Comparison of ENCODE assay signal across 9 cellular contexts in genomic region chr22:36022162-36022561, GRCh38.
DNase-seq lines count a peak whose midpoint lies in the region; ATAC-seq and TF ChIP-seq lines count a peak whose summit lies in the region.
"Had no signal": no experiment of that assay in that cellular context is flagged by ENCODE, and none has a peak within 500 bp of the region (broad histone marks: within the 10 kb centered on the region; RNA-seq: fewer than 3 reads in every experiment).

No MANE protein-coding gene starts in this region.

- H3K9me3 ChIP-seq in DND-41 (ENCODE audit: insufficient read depth, low read length, severe bottlenecking) (no peaks in the 10 kb centered on the region), SK-N-MC (ENCODE audit: low read depth, low read length) (no peaks in the 10 kb centered on the region)

- no peak overlapping the region for H3K27ac ChIP-seq in DND-41 (ENCODE audit: low read length)
- H3K27ac ChIP-seq in SK-N-MC: peak overlapping the region; percentile 67; the same call in 1 of the 2 replicates
- H3K27ac ChIP-seq in rectal smooth muscle tissue (ENCODE audit: low read depth, low read length): peak overlapping the region; percentile 83

- peaks cover 6% of the 10 kb centered on the region; the same call in 1 of the 2 replicates for H3K4me1 ChIP-seq in DND-41 (ENCODE audit: insufficient read depth, low read length)
- H3K4me1 ChIP-seq in rectal smooth muscle tissue (ENCODE audit: control insufficient read depth, insufficient read depth, low read length): peaks cover 39% of the 10 kb centered on the region

- H3K4me3 ChIP-seq in DND-41 (ENCODE audit: low read depth in 1 of 2, low read length in 2 of 2) (no peak overlapping the region), SK-N-MC (no peak overlapping the region), rectal smooth muscle tissue (ENCODE audit: low read length) (no peak overlapping the region)

- H3K27me3 ChIP-seq in DND-41 (ENCODE audit: insufficient read depth, low read length, poor library complexity): peaks cover 16% of the 10 kb centered on the region
- H3K27me3 ChIP-seq in rectal smooth muscle tissue (ENCODE audit: control insufficient read depth, insufficient read depth, low read length): no peaks in the 10 kb centered on the region

- no peaks in the 10 kb centered on the region for H4K20me1 ChIP-seq in DND-41 (ENCODE audit: insufficient read depth, low read length)

- no peaks in the 10 kb centered on the region for H3K79me2 ChIP-seq in DND-41 (ENCODE audit: insufficient read depth, low read length)

- ATAC-seq in DND-41 (ENCODE audit: insufficient read depth, low read depth): no peak

- no peak overlapping the region for H3K4me2 ChIP-seq in DND-41 (ENCODE audit: insufficient read depth, low read length)

- no peak for TF ChIP-seq CTCF in DND-41 (IDR thresholded peaks at IDR 0.05; ENCODE audit: borderline replicate concordance, extremely low read depth, low read length, poor library complexity, severe bottlenecking)

- DNase-seq in DND-41 (no peak), SK-N-MC (ENCODE audit: low read depth, low spot score) (no peak), fibroblast of peridontal ligament (ENCODE audit: extremely low read depth) (peak; percentile 80), NCI-H1105 (lab: John Stamatoyannopoulos, UW) (no peak), hypothalamus (lab: John Stamatoyannopoulos, UW) (no peak), iPS-NIHi11 (ENCODE audit: low spot score) (no peak)
- no peak for DNase-seq in effector CD4-positive, alpha-beta T cell
- DNase-seq: NCI-H1694 treated with DMSO at 0.1 percent for 48 hours had no signal

- no peaks in the 10 kb centered on the region for H3K36me3 ChIP-seq in DND-41 (ENCODE audit: insufficient read depth, low read length)
- peaks cover 13% of the 10 kb centered on the region for H3K36me3 ChIP-seq in SK-N-MC (ENCODE audit: insufficient read depth, low read length)
- no peaks in the 10 kb centered on the region for H3K36me3 ChIP-seq in rectal smooth muscle tissue (ENCODE audit: control insufficient read depth, insufficient read depth, low read length)

- H3K9ac ChIP-seq in DND-41 (ENCODE audit: low read depth, low read length) (no peak overlapping the region), SK-N-MC (ENCODE audit: insufficient read length) (no peak overlapping the region), rectal smooth muscle tissue (ENCODE audit: low read length) (no peak overlapping the region)

- 0 out of 2 replicates have a peak overlapping the region, but pooled peaks have one; percentile 2 for H2AFZ ChIP-seq in DND-41 (ENCODE audit: low read depth, low read length)
